In the genomic region with DNA sequence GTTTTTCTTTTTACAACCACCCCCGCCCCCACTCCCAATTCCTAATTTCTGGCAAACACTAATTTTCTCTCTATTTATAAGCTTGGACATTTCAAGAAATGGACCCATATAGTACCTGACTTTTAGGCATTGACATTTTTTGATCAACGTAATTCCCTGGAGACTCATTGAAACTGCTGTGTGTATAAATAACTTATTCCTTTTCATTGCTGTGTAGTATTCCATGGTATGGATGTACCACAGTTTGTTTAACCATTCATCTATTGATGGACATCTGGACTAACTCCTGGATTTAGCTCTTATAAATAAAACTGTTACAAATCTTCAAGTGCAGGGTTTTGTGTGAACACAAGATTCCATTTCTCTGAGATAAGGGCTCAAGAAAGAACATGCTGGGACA, we compare ENCODE assay signal across 1 cellular context.
TF ChIP-seq lines count a peak whose summit lies in the region.

No MANE protein-coding gene starts in this region.

TF ChIP-seq in SK-N-SH, 30 proteins besides CTCF, POLR2A, EP300 and RAD21 (continued from another document):
- no peak for TF ChIP-seq FOSL2 (IDR thresholded peaks at IDR 0.05; ENCODE audit: borderline replicate concordance, low read depth)
- TF ChIP-seq CHD2 (IDR thresholded peaks at IDR 0.05; ENCODE audit: low read length, partially characterized antibody): no peak
- TF ChIP-seq SMC3 (IDR thresholded peaks at IDR 0.05; ENCODE audit: low read depth, low read length): no peak
- TF ChIP-seq TEAD4 (IDR thresholded peaks at IDR 0.05; ENCODE audit: borderline replicate concordance, insufficient read depth): no peak
- no peak for TF ChIP-seq MAX (IDR thresholded peaks at IDR 0.05; ENCODE audit: low read depth)
- no peak for TF ChIP-seq FOXM1 (IDR thresholded peaks at IDR 0.05; ENCODE audit: low read depth)
- TF ChIP-seq RFX5 (IDR thresholded peaks at IDR 0.05; ENCODE audit: low read length): no peak
- TF ChIP-seq YY1 (IDR thresholded peaks at IDR 0.05; ENCODE audit: low read depth): no peak
- no peak for TF ChIP-seq JUND (IDR thresholded peaks at IDR 0.05)
- no peak for TF ChIP-seq RXRA (IDR thresholded peaks at IDR 0.05; ENCODE audit: borderline replicate concordance, low read depth)
- TF ChIP-seq, protein P1, sequence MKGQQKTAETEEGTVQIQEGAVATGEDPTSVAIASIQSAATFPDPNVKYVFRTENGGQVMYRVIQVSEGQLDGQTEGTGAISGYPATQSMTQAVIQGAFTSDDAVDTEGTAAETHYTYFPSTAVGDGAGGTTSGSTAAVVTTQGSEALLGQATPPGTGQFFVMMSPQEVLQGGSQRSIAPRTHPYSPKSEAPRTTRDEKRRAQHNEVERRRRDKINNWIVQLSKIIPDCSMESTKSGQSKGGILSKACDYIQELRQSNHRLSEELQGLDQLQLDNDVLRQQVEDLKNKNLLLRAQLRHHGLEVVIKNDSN (IDR thresholded peaks at IDR 0.05; ENCODE audit: borderline replicate concordance, low read depth): no peak
- TF ChIP-seq MXI1 (IDR thresholded peaks at IDR 0.05; ENCODE audit: low read depth, low read length): no peak
